8 cellular contexts compared by ENCODE assay signal in genomic region chr1:23980725-23981063, GRCh38. TPM values are rescaled to one million over a fixed set of nuclear protein-coding genes. Genes with fewer than 3 reads are reported as not detected.
DNase-seq lines count a peak whose midpoint lies in the region; ATAC-seq and TF ChIP-seq lines count a peak whose summit lies in the region.

No MANE protein-coding gene starts in this region.

- WGBS in thymus = 11% methylated on average over 7 of the region's 7 CpGs

- ATAC-seq in GM21737 (IDR thresholded peaks at IDR 0.05; ENCODE audit: unreplicated experiment) (peak; percentile 28), natural killer cell (peak in 1 of 3 donors; percentile 25), HG02588 (IDR thresholded peaks at IDR 0.05; ENCODE audit: unreplicated experiment) (no peak)

- peak overlapping the region; percentile 91 for H3K27ac ChIP-seq in thymus (ENCODE audit: low read depth)

- DNase-seq in Caki2 (ENCODE audit: low read depth) (peak; percentile 90), NAMALWA (ENCODE audit: low spot score) (peak; percentile 80), natural killer cell (peak; percentile 26)
- DNase-seq in activated CD4-positive, alpha-beta T cell treated with anti-CD3 and anti-CD28 coated beads, Interleukin-2, amount 50 U/mL, for 48 hours = peak; percentile 77 to 82

- peaks cover 47 to 50% of the 10 kb centered on the region in 2 donors for H3K4me1 Mint-ChIP-seq in natural killer cell

- H3K9ac ChIP-seq in endocrine pancreas (ENCODE audit: control insufficient read depth, insufficient read depth, low read length) = peak overlapping the region; percentile 62

- in situ Hi-C loops in Caki2 (cut with HindIII; ENCODE audit: low pct_unique_long_range_greater_than_20kb, low sequenced_read_pairs) = no loop called here

- H3K9me3 ChIP-seq in endocrine pancreas (ENCODE audit: control insufficient read depth, low read length) = no peaks in the 10 kb centered on the region
- H3K9me3 ChIP-seq in thymus (ENCODE audit: control insufficient read depth) = no peaks in the 10 kb centered on the region

- H3K4me3 ChIP-seq in endocrine pancreas (ENCODE audit: control insufficient read depth, insufficient read depth, low read length) = peak overlapping the region; percentile 64
- H3K4me3 ChIP-seq in thymus (ENCODE audit: low read length) = peak overlapping the region; percentile 91

- H3K27me3 Mint-ChIP-seq in natural killer cell (ENCODE audit: low read depth in 2 of 2) = no peaks in the 10 kb centered on the region

- H3K27me3 ChIP-seq in endocrine pancreas (ENCODE audit: control insufficient read depth, insufficient read depth, low read length) (no peaks in the 10 kb centered on the region), thymus (ENCODE audit: control insufficient read depth, insufficient read depth) (no peaks in the 10 kb centered on the region)

- H3K4me1 ChIP-seq in endocrine pancreas (ENCODE audit: control insufficient read depth, insufficient read depth, low read length) = peaks cover 13% of the 10 kb centered on the region
- peaks cover 19% of the 10 kb centered on the region for H3K4me1 ChIP-seq in thymus (ENCODE audit: control insufficient read depth, insufficient read depth, low read length)

- H3K36me3 ChIP-seq in endocrine pancreas (ENCODE audit: control insufficient read depth, insufficient read depth, low read length) (no peaks in the 10 kb centered on the region), thymus (ENCODE audit: control insufficient read depth, insufficient read depth) (peaks cover 6% of the 10 kb centered on the region)

- no peak for TF ChIP-seq CTCF in natural killer cell (IDR thresholded peaks at IDR 0.05)

- H3K4me3 Mint-ChIP-seq in natural killer cell = peak overlapping the region; percentile 97

- intact Hi-C loops in natural killer cell (cut with micrococcal nuclease) = loop anchor here (1.0 kb wide), 1 partner anchor 21 kb away; the partner anchor contains the start of gene PNRC2

- H3K36me3 Mint-ChIP-seq in natural killer cell = no peaks in the 10 kb centered on the region

- no peaks in the 10 kb centered on the region for H3K9me3 Mint-ChIP-seq in natural killer cell

- H3K27ac Mint-ChIP-seq in natural killer cell = peak overlapping the region; percentile 94 to 98

RNA-seq across cellular contexts. Expression of gene SRSF10, which starts 0.6 kb away (rescaled TPM):
- total RNA-seq in Caki2 (2014; rRNA removed; shearing (Covaris generic); ENCODE audit: low replicate concordance) = 24.5 and 31.9 TPM in 2 replicates
- total RNA-seq in natural killer cell = 100 to 1,000 TPM; 221 to 281 (median 237) TPM
- 106 TPM for polyA plus RNA-seq in thymus

RNA-seq across cellular contexts. Expression of gene PNRC2, which starts 21.1 kb away (rescaled TPM):
- total RNA-seq in Caki2 (2014; rRNA removed; shearing (Covaris generic); ENCODE audit: low replicate concordance) = 22.0 and 48.8 TPM in 2 replicates
- 100 to 1,000 TPM; 124 to 205 (median 180) TPM for total RNA-seq in natural killer cell
- 151 TPM for polyA plus RNA-seq in thymus

Comparison
In these comparisons a context has a peak if more than half of its experiments do, and no peak if none do; other contexts are left out.
1. DNase-seq: peak in every context shown above with its lines; median percentile 90 in Caki2; 80 in NAMALWA; 80 in activated CD4-positive, alpha-beta T cell treated with anti-CD3 and anti-CD28 coated beads, Interleukin-2, amount 50 U/mL, for 48 hours; 26 in natural killer cell.